ENCODE assay signal across 17 cellular contexts in genomic region chr15:27660676-27661075, GRCh38.
A peak's percentile ranks its signal among the peaks of the same experiment; 100 is the strongest.
DNase-seq lines count a peak whose midpoint lies in the region; ATAC-seq and TF ChIP-seq lines count a peak whose summit lies in the region.
"Had no signal": no experiment of that assay in that cellular context is flagged by ENCODE, and none has a peak within 500 bp of the region (broad histone marks: within the 10 kb centered on the region; RNA-seq: fewer than 3 reads in every experiment).

No MANE protein-coding gene starts in this region.

- POLR2A ChIA-PET in A673 (lab: Charles Lee; ENCODE audit: low non-redundant PET): no interaction called here

- no peak overlapping the region for H3K4me3 ChIP-seq in GM23248
- no peak overlapping the region for H3K4me3 ChIP-seq in astrocyte of the spinal cord (ENCODE audit: low read depth, low read length)
- no peak overlapping the region for H3K4me3 ChIP-seq in A673 (ENCODE audit: low read depth, low read length, poor library complexity, severe bottlenecking)
- H3K4me3 ChIP-seq: A549, BLaER1, HAP-1 had no signal

- H3K4me1 ChIP-seq in GM23248 (ENCODE audit: insufficient read depth) (no peaks in the 10 kb centered on the region), foreskin keratinocyte (no peaks in the 10 kb centered on the region), A673 (ENCODE audit: insufficient read depth, low read length, poor library complexity, severe bottlenecking) (no peaks in the 10 kb centered on the region)
- H3K4me1 ChIP-seq: A549, HAP-1 had no signal

- TF ChIP-seq CTCF in astrocyte of the spinal cord (IDR thresholded peaks at IDR 0.05; ENCODE audit: low read depth, low read length) (no peak), foreskin keratinocyte (conservative IDR thresholded peaks at IDR 0.05) (no peak), nephron (IDR thresholded peaks at IDR 0.05; ENCODE audit: unreplicated experiment in 3 of 3) (no peak), A673 (conservative IDR thresholded peaks at IDR 0.05; ENCODE audit: low read depth, low read length) (no peak)

- H3K4me3 Mint-ChIP-seq in nephron: no peak overlapping the region
- H3K4me3 Mint-ChIP-seq: CD14-positive monocyte; CD4-positive, alpha-beta memory T cell had no signal

- H2AFZ ChIP-seq in GM23248: no peak overlapping the region

- H3K9me3 ChIP-seq in GM23248 (ENCODE audit: low read depth) (no peaks in the 10 kb centered on the region), A673 (ENCODE audit: low read depth, low read length, poor library complexity, severe bottlenecking) (peaks cover 30% of the 10 kb centered on the region)
- H3K9me3 ChIP-seq: HAP-1 had no signal

- H3K9me2 ChIP-seq in GM23248 (ENCODE audit: insufficient read depth): no peaks in the 10 kb centered on the region

- peaks cover 3% of the 10 kb centered on the region for H3K27me3 Mint-ChIP-seq in nephron (ENCODE audit: low read depth)
- H3K27me3 Mint-ChIP-seq: CD4-positive, alpha-beta memory T cell had no signal

- CTCF ChIA-PET in A673 (lab: Charles Lee): no interaction called here

- no peak overlapping the region for H3K9ac ChIP-seq in GM23248
- H3K9ac ChIP-seq: BLaER1 had no signal

- no peaks in the 10 kb centered on the region for H3K36me3 Mint-ChIP-seq in nephron (ENCODE audit: low read depth)
- H3K36me3 Mint-ChIP-seq: CD14-positive monocyte; CD4-positive, alpha-beta memory T cell had no signal

- in situ Hi-C loops in GM23248 (cut with MboI): loop anchor here (10.0 kb wide), 1 partner anchor 64 kb away; no protein-coding TSS in a partner anchor
- in situ Hi-C loops in astrocyte of the spinal cord (cut with HindIII; ENCODE audit: low sequenced_read_pairs): no loop called here

- intact Hi-C loops in A673 (cut with micrococcal nuclease; ENCODE audit: unreplicated experiment): no loop called here

- BruUV-seq in A673 (replicated peaks; lab: Mats Ljungman, UMichigan): no TSS peak

- peak overlapping the region; percentile 46 to 77 (median 62) for H3K27ac Mint-ChIP-seq in nephron
- H3K27ac Mint-ChIP-seq: CD4-positive, alpha-beta memory T cell had no signal

- H3K27me3 ChIP-seq in GM23248 (replicated peaks; ENCODE audit: insufficient read depth) (no peaks in the 10 kb centered on the region), foreskin keratinocyte (no peaks in the 10 kb centered on the region), A673 (replicated peaks; ENCODE audit: insufficient read depth, low read depth, low read length, poor library complexity) (no peaks in the 10 kb centered on the region)
- H3K27me3 ChIP-seq: BLaER1 had no signal

- no peaks in the 10 kb centered on the region for H4K20me1 ChIP-seq in GM23248 (ENCODE audit: insufficient read depth)
- H4K20me1 ChIP-seq: BLaER1 had no signal

- no peak for ATAC-seq in foreskin keratinocyte
- ATAC-seq: A549 had no signal

- no peaks in the 10 kb centered on the region for H3K79me2 ChIP-seq in GM23248 (ENCODE audit: insufficient read depth)

- H3K36me3 ChIP-seq in GM23248 (ENCODE audit: low read depth): no peaks in the 10 kb centered on the region
- H3K36me3 ChIP-seq in A673 (ENCODE audit: insufficient read depth, low read length, poor library complexity, severe bottlenecking): no peaks in the 10 kb centered on the region
- H3K36me3 ChIP-seq: BLaER1, HAP-1 had no signal

- H3K27ac ChIP-seq in GM23248: no peak overlapping the region
- no peak overlapping the region for H3K27ac ChIP-seq in foreskin keratinocyte
- H3K27ac ChIP-seq in A673 (ENCODE audit: low read depth, low read length, poor library complexity, severe bottlenecking): no peak overlapping the region
- H3K27ac ChIP-seq: 22Rv1, A549, BLaER1 had no signal

- H3K9me3 Mint-ChIP-seq in nephron: peaks cover 13% of the 10 kb centered on the region

- peaks cover 39% of the 10 kb centered on the region for H3K4me1 Mint-ChIP-seq in nephron
- H3K4me1 Mint-ChIP-seq: CD14-positive monocyte; CD4-positive, alpha-beta memory T cell had no signal

- no peak overlapping the region for H3K4me2 ChIP-seq in GM23248 (ENCODE audit: unreplicated experiment)
- H3K4me2 ChIP-seq: A549, BLaER1 had no signal

- no peaks in the 10 kb centered on the region for H3F3A ChIP-seq in GM23248 (ENCODE audit: insufficient read depth)

- DNase-seq in GM23248 (peak; percentile 1), astrocyte of the spinal cord (ENCODE audit: low read depth, low spot score) (peak; percentile 29), foreskin keratinocyte (peak; percentile 3 to 17), Kasumi-1 (lab: John Stamatoyannopoulos, UW) (no peak), A673 (ENCODE audit: low spot score) (no peak)
- no peak for DNase-seq in activated effector memory CD4-positive, alpha-beta T cell treated with Interleukin-2 at 50 U/mL for 16 hours
- no peak for DNase-seq in activated CD8-positive, alpha-beta memory T cell treated with anti-CD3 and anti-CD28 coated beads, Interleukin-2, amount 50 U/mL, for 48 hours
- DNase-seq: CD4-positive, alpha-beta memory T cell; DMS153; DMS79; GF-D8 had no signal

Comparison
In these comparisons a context has a peak if more than half of its experiments do, and no peak if none do; other contexts are left out.
1. DNase-seq: peak in GM23248 (single experiment), astrocyte of the spinal cord (single experiment) and foreskin keratinocyte (2 of 2); none in activated effector memory CD4-positive, alpha-beta T cell treated with Interleukin-2 at 50 U/mL for 16 hours (single experiment), Kasumi-1 (0 of 2), A673 (single experiment) and activated CD8-positive, alpha-beta memory T cell treated with anti-CD3 and anti-CD28 coated beads, Interleukin-2, amount 50 U/mL, for 48 hours (single experiment).